In the genomic region with DNA sequence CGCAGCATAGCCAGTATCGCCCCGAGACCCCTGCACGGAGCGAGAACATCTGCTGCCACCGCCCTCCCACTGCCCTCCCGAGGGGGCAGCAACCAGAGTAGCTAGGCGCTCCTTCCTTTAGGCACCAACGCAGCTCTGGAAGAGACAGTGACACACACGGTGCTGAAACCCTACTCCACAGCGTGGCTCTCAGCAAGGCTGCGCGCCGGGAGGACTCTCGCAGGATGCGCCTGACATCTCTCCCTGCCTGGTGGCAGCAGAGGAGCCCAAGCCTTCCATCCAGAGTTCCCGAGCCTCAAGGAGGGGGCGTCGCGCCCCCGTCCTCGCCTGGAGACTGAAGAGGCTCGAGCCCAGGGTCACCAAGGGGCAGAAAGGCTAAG, we compare ENCODE assay signal across 1 cellular context.
TF ChIP-seq lines count a peak whose summit lies in the region.

No MANE protein-coding gene starts in this region.

TF ChIP-seq in GM23338, 12 proteins besides CTCF, POLR2A, EP300 and RAD21 (continued from another document):
- TF ChIP-seq ETS1 (IDR thresholded peaks at IDR 0.05) = no peak
